ENCODE assay signal across 15 cellular contexts in genomic region chr10:23172846-23173548, GRCh38. TPM values are rescaled to one million over a fixed set of nuclear protein-coding genes. Genes with fewer than 3 reads are reported as not detected.
DNase-seq lines count a peak whose midpoint lies in the region; ATAC-seq, FAIRE-seq and TF ChIP-seq lines count a peak whose summit lies in the region.
"Had no signal": no experiment of that assay in that cellular context is flagged by ENCODE, and none has a peak within 500 bp of the region (broad histone marks: within the 10 kb centered on the region; RNA-seq: fewer than 3 reads in every experiment).

No MANE protein-coding gene starts in this region.

- H3K36me3 ChIP-seq in HUES64 (ENCODE audit: insufficient read depth, low read length) (no peaks in the 10 kb centered on the region), pancreas (no peaks in the 10 kb centered on the region)
- H3K36me3 ChIP-seq: thoracic aorta had no signal

- no peak for FAIRE-seq in pancreas (lab: Jason Lieb, UNC)

- no peaks in the 10 kb centered on the region for H3K36me3 Mint-ChIP-seq in endothelial cell (ENCODE audit: low read depth, unreplicated experiment)
- H3K36me3 Mint-ChIP-seq: memory B cell had no signal

- TF ChIP-seq CTCF in endothelial cell (IDR thresholded peaks at IDR 0.05; ENCODE audit: unreplicated experiment) (no peak), pancreas (IDR thresholded peaks at IDR 0.05) (no peak)

- no peak overlapping the region for H3K4me3 Mint-ChIP-seq in endothelial cell (ENCODE audit: unreplicated experiment)

- DNase-seq in DMS 273 (lab: John Stamatoyannopoulos, UW; ENCODE audit: unreplicated experiment) (peak; percentile 57), DMS 273 treated with DMSO at 0.1 percent for 48 hours (lab: John Stamatoyannopoulos, UW) (no peak), endothelial cell (ENCODE audit: low spot score) (peak; percentile 32), pancreas (peak; percentile 65 to 84 (median 74)), NCI-H1092 treated with DMSO at 0.1 percent for 48 hours (lab: John Stamatoyannopoulos, UW) (no peak), epidermal melanocyte (ENCODE audit: insufficient read length, low spot score) (no peak), SKM-1 treated with dmso at 0.1 percent for 144 hours (lab: John Stamatoyannopoulos, UW; ENCODE audit: unreplicated experiment) (no peak)
- DNase-seq: activated CD8-positive, alpha-beta memory T cell treated with anti-CD3 and anti-CD28 coated beads, Interleukin-2, amount 50 U/mL, for 48 hours; effector CD4-positive, alpha-beta T cell had no signal

- peak overlapping the region; percentile 37 for H3K4me3 ChIP-seq in HUES64 (ENCODE audit: low read length)
- H3K4me3 ChIP-seq in pancreas: peak overlapping the region; percentile 45 to 62 (median 52)
- H3K4me3 ChIP-seq: thoracic aorta had no signal

- H3K27me3 Mint-ChIP-seq in endothelial cell (ENCODE audit: unreplicated experiment): peaks cover 33% of the 10 kb centered on the region

- H3K9ac ChIP-seq in HUES64 (ENCODE audit: low read depth, low read length): no peak overlapping the region

- intact Hi-C loops in pancreas (cut with DNase I): no loop called here

- H3K9me3 ChIP-seq in HUES64 (ENCODE audit: insufficient read depth, low read depth, low read length) (no peaks in the 10 kb centered on the region), pancreas (no peaks in the 10 kb centered on the region)
- H3K9me3 ChIP-seq: thoracic aorta had no signal

- peaks cover 8% of the 10 kb centered on the region for H3K4me1 Mint-ChIP-seq in endothelial cell (ENCODE audit: unreplicated experiment)

- H3K27ac ChIP-seq in HUES64 (ENCODE audit: low read depth, low read length) (no peak overlapping the region), pancreas (peak overlapping the region; percentile 82 to 95 (median 85))
- H3K27ac ChIP-seq: 22Rv1, RWPE1, thoracic aorta had no signal

- peak; percentile 55 to 69 (median 57) for ATAC-seq in pancreas

- H3K9me3 Mint-ChIP-seq in endothelial cell (ENCODE audit: unreplicated experiment): no peaks in the 10 kb centered on the region
- H3K9me3 Mint-ChIP-seq: memory B cell had no signal

- H3K27me3 ChIP-seq in HUES64 (ENCODE audit: insufficient read depth, low read length) (peaks cover 100% of the 10 kb centered on the region), pancreas (no peaks in the 10 kb centered on the region)

- H3K4me1 ChIP-seq in HUES64 (ENCODE audit: insufficient read depth, low read length) (peaks cover 8% of the 10 kb centered on the region), pancreas (peaks cover 0 to 5% (median 0%) of the 10 kb centered on the region in 3 donors)

- H3K27ac Mint-ChIP-seq in endothelial cell (ENCODE audit: unreplicated experiment): no peak overlapping the region
- H3K27ac Mint-ChIP-seq: memory B cell had no signal

- WGBS in HUES64: under 1% methylated on average over 48 of the region's 48 CpGs
- WGBS in pancreas, 2 donors: 1% methylated on average over 48 of the region's 48 CpGs

RNA-seq across cellular contexts. Expression of gene PTF1A, which starts 19.1 kb away (rescaled TPM):
- polyA plus RNA-seq in HUES64 (2013, experiment 1 of 2): not detected
- polyA plus RNA-seq in HUES64 (2013, experiment 2 of 2): not detected
- total RNA-seq in endothelial cell (ENCODE audit: unreplicated experiment): not detected
- 10 to 100 TPM; 29.4 to 70.8 (median 52.0) TPM for total RNA-seq in pancreas
- 10 to 100 TPM; 16.8 to 20.5 TPM for polyA plus RNA-seq in pancreas
- total RNA-seq: NCI-H460, thoracic aorta had no signal

Comparison
In these comparisons a context has a peak if more than half of its experiments do, and no peak if none do; other contexts are left out.
1. DNase-seq: peak in DMS 273 (single experiment), endothelial cell (single experiment) and pancreas (6 of 6); none in DMS 273 treated with DMSO at 0.1 percent for 48 hours (single experiment), NCI-H1092 treated with DMSO at 0.1 percent for 48 hours (single experiment), epidermal melanocyte (single experiment) and SKM-1 treated with dmso at 0.1 percent for 144 hours (single experiment).
2. RNA of gene PTF1A, which starts 19.1 kb away (total RNA-seq): 29.4 to 70.8 TPM in pancreas; not detected in endothelial cell (single experiment); every median in the first group is over 10 times any median in the second.